ENCODE assay signal across 8 cellular contexts in genomic region chr1:86380257-86380861, GRCh38. TPM values are rescaled to one million over a fixed set of nuclear protein-coding genes. Genes with fewer than 3 reads are reported as not detected.
DNase-seq lines count a peak whose midpoint lies in the region; ATAC-seq and TF ChIP-seq lines count a peak whose summit lies in the region.

No MANE protein-coding gene starts in this region.

- no peak overlapping the region for H3K27ac Mint-ChIP-seq in central memory CD8-positive, alpha-beta T cell (ENCODE audit: low read depth)
- no peak overlapping the region for H3K27ac Mint-ChIP-seq in type B pancreatic cell

- H3K36me3 Mint-ChIP-seq in central memory CD8-positive, alpha-beta T cell (ENCODE audit: insufficient read depth), result peaks cover 9% of the 10 kb centered on the region
- peaks cover 26% of the 10 kb centered on the region for H3K36me3 Mint-ChIP-seq in type B pancreatic cell

- ATAC-seq in GM21723 (IDR thresholded peaks at IDR 0.05; ENCODE audit: unreplicated experiment), result peak; percentile 69
- ATAC-seq in central memory CD8-positive, alpha-beta T cell (replicated peaks; ENCODE audit: extremely low read depth, poor library complexity, severe bottlenecking), result peak; percentile 43

- H3K4me3 Mint-ChIP-seq in central memory CD8-positive, alpha-beta T cell, result no peak overlapping the region
- H3K4me3 Mint-ChIP-seq in type B pancreatic cell, result no peak overlapping the region

- in situ Hi-C loops in KBM-7 (cut with MboI; ENCODE audit: low pct_unique_long_range_greater_than_20kb, low sequenced_read_pairs), result no loop called here

- TF ChIP-seq CTCF in type B pancreatic cell (conservative IDR thresholded peaks at IDR 0.05), result peak; percentile 93

- no peaks in the 10 kb centered on the region for H3K4me1 Mint-ChIP-seq in central memory CD8-positive, alpha-beta T cell
- no peaks in the 10 kb centered on the region for H3K4me1 Mint-ChIP-seq in type B pancreatic cell (ENCODE audit: unreplicated experiment)

- H3K27me3 Mint-ChIP-seq in central memory CD8-positive, alpha-beta T cell, result no peaks in the 10 kb centered on the region
- no peaks in the 10 kb centered on the region for H3K27me3 Mint-ChIP-seq in type B pancreatic cell

- no peaks in the 10 kb centered on the region for H3K9me3 Mint-ChIP-seq in central memory CD8-positive, alpha-beta T cell
- peaks cover 11% of the 10 kb centered on the region for H3K9me3 Mint-ChIP-seq in type B pancreatic cell

- DNase-seq in ELR (ENCODE audit: low read depth) (peak; percentile 75), KBM-7 (peak; percentile 70), NOMO-1 treated with dmso at 0.1 percent for 144 hours (lab: John Stamatoyannopoulos, UW; ENCODE audit: unreplicated experiment) (peak; percentile 8), left kidney (ENCODE audit: low read depth, low spot score) (peak; percentile 77), type B pancreatic cell (ENCODE audit: extremely low spot score, unreplicated experiment) (no peak), mucosa of gallbladder (ENCODE audit: low spot score) (no peak)
- DNase-seq in central memory CD8-positive, alpha-beta T cell (ENCODE audit: low spot score in 2 of 2), result no peak

RNA-seq across cellular contexts. Expression of gene ODF2L, which starts 15.8 kb away (rescaled TPM):
- 46.9 and 54.3 TPM in 2 replicates for total RNA-seq in type B pancreatic cell (ENCODE audit: low replicate concordance)
- 28.3 TPM for total RNA-seq in mucosa of gallbladder

RNA-seq across cellular contexts. Expression of gene CLCA2, which starts 43.6 kb away (rescaled TPM):
- 0.60 and 3.8 TPM in 2 replicates for total RNA-seq in type B pancreatic cell (ENCODE audit: low replicate concordance)
- total RNA-seq in mucosa of gallbladder, result not detected

Comparison
In these comparisons a context has a peak if more than half of its experiments do, and no peak if none do; other contexts are left out.
1. DNase-seq: peak in ELR (single experiment), KBM-7 (single experiment), NOMO-1 treated with dmso at 0.1 percent for 144 hours (single experiment) and left kidney (single experiment); none in central memory CD8-positive, alpha-beta T cell (0 of 2), type B pancreatic cell (single experiment) and mucosa of gallbladder (single experiment).